Comparison of ENCODE assay signal across 1 cellular context in the genomic region with DNA sequence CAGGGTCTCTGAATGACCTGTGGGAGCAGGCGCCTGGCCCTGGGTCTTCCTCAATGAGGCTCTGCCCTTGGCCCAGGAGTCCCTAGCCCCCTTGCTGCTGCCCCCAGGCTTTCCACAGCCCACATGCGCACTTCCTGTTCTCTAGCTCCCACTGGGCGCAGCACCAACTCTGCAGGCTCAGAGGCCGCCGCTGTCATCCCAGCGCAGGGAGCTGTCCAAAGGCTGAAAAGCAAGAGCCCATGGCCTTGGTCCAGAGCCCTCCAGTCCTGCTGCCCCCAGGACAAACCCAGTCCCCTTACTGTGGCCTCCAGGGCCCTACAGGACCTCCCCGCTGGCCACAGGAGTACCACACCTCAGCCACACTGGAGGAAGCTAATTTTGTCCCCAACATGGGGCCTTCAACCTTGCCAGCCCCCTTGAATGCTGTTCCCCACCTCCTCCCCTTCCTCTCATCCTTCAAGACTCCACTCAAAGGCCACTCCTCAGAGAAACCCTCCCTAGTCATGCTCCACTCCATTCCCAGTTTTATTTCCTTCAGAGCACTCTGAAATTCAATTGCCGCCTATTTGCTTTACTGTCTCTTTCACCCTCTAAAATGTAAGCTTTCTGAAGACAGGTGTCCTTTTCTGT.
A peak's percentile ranks its signal among the peaks of the same experiment; 100 is the strongest.
TF ChIP-seq lines count a peak whose summit lies in the region.

No MANE protein-coding gene starts in this region.

TF ChIP-seq in K562, 482 proteins besides CTCF, POLR2A, EP300 and RAD21 (continued from another document):
- 0 out of 2 replicates have a peak, but pooled peaks have one; percentile 25 for TF ChIP-seq GABPA (tag; conservative IDR thresholded peaks at IDR 0.05; ENCODE audit: low read depth)
- TF ChIP-seq CREM (IDR thresholded peaks at IDR 0.05; ENCODE audit: low read depth) = peak; percentile 45; the same call in 1 of the 2 replicates
- TF ChIP-seq SREBF2 (CRISPR knock-in tag; IDR thresholded peaks at IDR 0.05) = no peak
- TF ChIP-seq RNF2 (IDR thresholded peaks at IDR 0.05) = no peak
- no peak for TF ChIP-seq MCM2 (IDR thresholded peaks at IDR 0.05; ENCODE audit: low read depth)
- TF ChIP-seq GATA2 (CRISPR knock-in tag; IDR thresholded peaks at IDR 0.05) = no peak
